ENCODE assay signal across 8 cellular contexts in the genomic region with DNA sequence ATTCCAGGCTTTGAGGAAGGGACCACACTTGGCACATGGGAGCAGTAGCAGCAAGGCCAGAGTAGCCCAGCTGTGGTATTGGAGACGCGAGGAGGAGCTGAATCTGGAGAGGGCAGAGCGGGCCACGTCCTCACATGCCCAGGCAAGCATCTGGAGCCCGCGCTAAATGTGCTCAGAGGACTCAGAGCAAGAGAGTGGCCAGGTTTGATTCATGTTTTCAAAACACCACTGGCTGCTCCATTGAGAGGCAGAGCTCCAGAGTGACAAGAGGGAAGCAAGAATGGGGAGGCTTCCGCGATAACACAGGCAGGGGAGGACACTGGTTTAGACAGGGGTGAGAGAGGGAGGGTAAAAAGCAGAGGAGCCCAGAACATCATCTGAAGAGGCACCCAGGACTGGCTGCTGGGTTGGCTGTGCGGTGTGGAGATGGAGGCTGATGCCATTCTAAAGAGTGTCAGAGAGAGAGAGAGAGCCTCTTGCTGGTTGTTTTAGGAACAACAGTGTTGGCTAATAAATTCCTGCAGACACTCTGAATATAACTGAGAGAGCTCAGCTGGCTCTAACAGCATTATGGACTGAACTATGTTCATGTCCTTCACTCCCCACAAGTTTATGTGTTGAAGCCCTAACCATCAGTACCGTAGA. TPM values are rescaled to one million over a fixed set of nuclear protein-coding genes. Genes with fewer than 3 reads are reported as not detected.
DNase-seq lines count a peak whose midpoint lies in the region; ATAC-seq lines count a peak whose summit lies in the region.

No MANE protein-coding gene starts in this region.

- DNase-seq in AG08395 (ENCODE audit: low spot score): peak; percentile 77
- peak; percentile 70 for DNase-seq in NCI-H187 treated with DMSO at 0.1 percent for 48 hours (lab: John Stamatoyannopoulos, UW)
- peak; percentile 41 for DNase-seq in dedifferentiated amniotic fluid mesenchymal stem cell (ENCODE audit: extremely low spot score)
- peak; percentile 58 to 74 for DNase-seq in lung microvascular endothelial cell (ENCODE audit: low read depth in 2 of 2)
- no peak for DNase-seq in D341Med (ENCODE audit: low spot score)
- no peak for DNase-seq in SHP77 (lab: John Stamatoyannopoulos, UW)

- ATAC-seq in GM18861 (IDR thresholded peaks at IDR 0.05; ENCODE audit: unreplicated experiment) (peak; percentile 49), HG02884 (IDR thresholded peaks at IDR 0.05; ENCODE audit: unreplicated experiment) (no peak)

RNA-seq across cellular contexts. Expression of a gene that starts 32.3 kb away (rescaled TPM):
- 24.0 and 31.5 TPM in 2 replicates for total RNA-seq in lung microvascular endothelial cell

Comparison
In these comparisons a context has a peak if more than half of its experiments do, and no peak if none do; other contexts are left out.
1. DNase-seq: peak in AG08395 (single experiment), NCI-H187 treated with DMSO at 0.1 percent for 48 hours (single experiment), dedifferentiated amniotic fluid mesenchymal stem cell (single experiment) and lung microvascular endothelial cell (2 of 2); none in D341Med (single experiment) and SHP77 (0 of 2).